In the genomic region with DNA sequence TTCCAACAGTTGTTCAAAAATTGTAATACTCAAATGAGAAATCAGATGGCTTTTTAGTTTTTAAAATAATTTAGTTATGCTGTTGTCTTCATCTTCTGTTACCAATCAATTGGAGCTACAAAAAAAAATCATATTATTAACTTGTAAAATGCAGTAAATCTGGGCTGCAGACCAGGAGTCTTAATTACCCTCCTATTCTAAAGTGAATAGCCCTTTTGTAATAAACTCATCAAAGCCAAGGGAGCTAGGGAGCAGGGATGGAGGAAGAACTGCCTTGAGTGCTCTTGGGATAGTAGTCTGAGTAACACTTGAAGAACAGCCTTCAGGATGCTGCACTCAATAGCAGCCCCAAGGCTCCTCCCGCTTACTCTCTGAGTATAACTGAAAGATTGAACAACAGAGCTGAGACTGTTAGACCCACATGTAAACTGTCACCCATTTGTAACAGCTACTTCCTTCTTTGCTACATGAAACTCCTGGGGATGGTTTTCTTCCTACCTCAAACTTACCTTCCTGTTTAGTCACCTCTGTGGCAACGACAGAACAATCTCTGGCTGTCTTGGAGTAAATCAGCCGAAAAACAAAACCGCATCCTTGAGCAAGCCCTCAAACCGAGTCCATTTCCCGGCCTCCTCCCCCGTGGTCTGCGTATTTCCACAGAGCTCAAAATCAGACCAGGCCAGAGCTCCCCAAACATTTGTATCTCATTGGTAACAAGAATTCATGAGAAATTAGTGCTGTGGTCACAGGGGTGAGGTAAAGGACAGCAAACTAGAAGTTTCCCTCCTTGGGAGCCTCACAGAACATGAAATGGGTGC, we compare ENCODE assay signal across 8 cellular contexts. TPM values are rescaled to one million over a fixed set of nuclear protein-coding genes. Genes with fewer than 3 reads are reported as not detected.
A peak's percentile ranks its signal among the peaks of the same experiment; 100 is the strongest.
DNase-seq lines count a peak whose midpoint lies in the region; ATAC-seq and TF ChIP-seq lines count a peak whose summit lies in the region.

No MANE protein-coding gene starts in this region.

- H3K27me3 Mint-ChIP-seq in osteocyte (ENCODE audit: unreplicated experiment) = no peaks in the 10 kb centered on the region

- no peaks in the 10 kb centered on the region for H3K79me2 ChIP-seq in PC-9 (ENCODE audit: low read depth)
- no peaks in the 10 kb centered on the region for H3K79me2 ChIP-seq in trophoblast cell (ENCODE audit: control insufficient read depth, insufficient read depth, low read length, poor library complexity)

- H3K4me3 ChIP-seq in PC-9 = peak overlapping the region; percentile 28; the same call in 1 of the 2 replicates
- no peak overlapping the region for H3K4me3 ChIP-seq in trophoblast cell (ENCODE audit: low read depth, low read length)

- H2BK12ac ChIP-seq in trophoblast cell (ENCODE audit: low read length) = no peak overlapping the region

- no CpG with 5 or more reads among the region's 8 CpGs for WGBS in trophoblast cell (ENCODE audit: extremely low coverage, insufficient coverage, insufficient read length)

- H2AFZ ChIP-seq in PC-9 = peak overlapping the region; percentile 10; the same call in 1 of the 2 replicates
- no peak overlapping the region for H2AFZ ChIP-seq in trophoblast cell (ENCODE audit: insufficient read depth, low read length, poor library complexity)

- H3F3A ChIP-seq in PC-9 (ENCODE audit: insufficient read depth, low read depth) = peaks cover 81% of the 10 kb centered on the region

- H4K12ac ChIP-seq in trophoblast cell (ENCODE audit: low read depth, low read length) = no peak overlapping the region

- H3K9me2 ChIP-seq in PC-9 (ENCODE audit: insufficient read depth) = no peaks in the 10 kb centered on the region; the same call in 1 of the 2 replicates

- H3K27ac ChIP-seq in PC-9 = peak overlapping the region; percentile 98
- H3K27ac ChIP-seq in trophoblast cell (ENCODE audit: low read depth, low read length) = no peak overlapping the region

- H3K36me3 Mint-ChIP-seq in activated naive CD4-positive, alpha-beta T cell treated with anti-CD3 and anti-CD28 coated beads, Interleukin-2, amount 50 U/mL, for 72 hours = peaks cover 0 to 20% of the 10 kb centered on the region in 2 donors
- H3K36me3 Mint-ChIP-seq in osteocyte (ENCODE audit: unreplicated experiment) = peaks cover 3% of the 10 kb centered on the region

- H2BK120ac ChIP-seq in trophoblast cell (ENCODE audit: insufficient read depth, low read length, poor library complexity) = no peak overlapping the region

- no peak overlapping the region for H3K18ac ChIP-seq in trophoblast cell (ENCODE audit: low read length)

- H3K4me2 ChIP-seq in PC-9 (peak overlapping the region; percentile 69), trophoblast cell (ENCODE audit: low read length) (no peak overlapping the region)

- no peaks in the 10 kb centered on the region for H3K79me1 ChIP-seq in trophoblast cell (ENCODE audit: low read length)

- H3K9me3 ChIP-seq in PC-9 (ENCODE audit: insufficient read depth, low read depth) (peaks cover 7% of the 10 kb centered on the region; the same call in 1 of the 2 replicates), trophoblast cell (ENCODE audit: insufficient read depth, low read depth, low read length) (no peaks in the 10 kb centered on the region)

- no peak overlapping the region for H3K4ac ChIP-seq in trophoblast cell (ENCODE audit: low read depth, low read length)

- H4K8ac ChIP-seq in trophoblast cell (ENCODE audit: low read depth, low read length) = no peak overlapping the region

- no peak for TF ChIP-seq CTCF in PC-9 (conservative IDR thresholded peaks at IDR 0.05)
- no peak for TF ChIP-seq CTCF in osteocyte (IDR thresholded peaks at IDR 0.05)

- H3K27ac Mint-ChIP-seq in activated naive CD4-positive, alpha-beta T cell treated with anti-CD3 and anti-CD28 coated beads, Interleukin-2, amount 50 U/mL, for 72 hours = peak overlapping the region; percentile 84 to 98
- H3K27ac Mint-ChIP-seq in osteocyte (ENCODE audit: unreplicated experiment) = no peak overlapping the region

- H3K4me1 Mint-ChIP-seq in osteocyte (ENCODE audit: unreplicated experiment) = peaks cover 11% of the 10 kb centered on the region

- H2BK5ac ChIP-seq in trophoblast cell (ENCODE audit: low read depth, low read length, poor library complexity) = no peak overlapping the region

- H2AK5ac ChIP-seq in trophoblast cell (ENCODE audit: low read length) = no peak overlapping the region

- H3K27me3 ChIP-seq in PC-9 (ENCODE audit: insufficient read depth, low read depth) (no peaks in the 10 kb centered on the region), trophoblast cell (ENCODE audit: insufficient read depth, low read length) (no peaks in the 10 kb centered on the region)

- peak; percentile 69 to 100 for DNase-seq in PC-9
- peak; percentile 59 to 73 for DNase-seq in activated naive CD4-positive, alpha-beta T cell treated with anti-CD3 and anti-CD28 coated beads, Interleukin-2, amount 50 U/mL, for 72 hours (ENCODE audit: low spot score in 2 of 2)
- peak; percentile 9 to 24 for DNase-seq in trophoblast cell
- no peak for DNase-seq in NCI-H446 treated with DMSO at 0.1 percent for 48 hours (lab: John Stamatoyannopoulos, UW)
- DNase-seq in osteocyte (ENCODE audit: extremely low spot score, unreplicated experiment) = no peak
- DNase-seq in iPS-NIHi7 (ENCODE audit: extremely low spot score) = no peak

- no peaks in the 10 kb centered on the region for H4K20me1 ChIP-seq in PC-9 (ENCODE audit: insufficient read depth)

- H3K9ac ChIP-seq in trophoblast cell (ENCODE audit: low read length) = no peak overlapping the region

- POLR2A ChIA-PET in PC-9 (lab: Charles Lee; ENCODE audit: unreplicated experiment) = interaction anchor here (0.6 to 0.7 kb wide), 4 partner anchors 56 to 1483 kb away, joined by 3 to 6 read pairs (median 4); a partner anchor contains a TSS

- H3K4me3 Mint-ChIP-seq in osteocyte (ENCODE audit: unreplicated experiment) = no peak overlapping the region

- ATAC-seq in GM18520 (IDR thresholded peaks at IDR 0.05; ENCODE audit: unreplicated experiment) = peak; percentile 70
- ATAC-seq in HG02852 (IDR thresholded peaks at IDR 0.05; ENCODE audit: unreplicated experiment) = peak; percentile 71
- peak; percentile 91 to 94 for ATAC-seq in activated naive CD4-positive, alpha-beta T cell treated with anti-CD3 and anti-CD28 coated beads, Interleukin-2, amount 50 U/mL, for 72 hours

- intact Hi-C loops in PC-9 (cut with micrococcal nuclease; ENCODE audit: unreplicated experiment) = loop anchor here (5.0 kb wide), 1 partner anchor 542 kb away; no protein-coding TSS in a partner anchor

- BruUV-seq in PC-9 (replicated peaks; lab: Mats Ljungman, UMichigan) = no TSS peak

- H3K4me1 ChIP-seq in PC-9 (replicated peaks; ENCODE audit: insufficient read depth) (peaks cover 77% of the 10 kb centered on the region), trophoblast cell (ENCODE audit: control insufficient read depth in 1 of 2, insufficient read depth in 2 of 2, low read length in 2 of 2) (no peaks in the 10 kb centered on the region)

- H3K9me3 Mint-ChIP-seq in activated naive CD4-positive, alpha-beta T cell treated with anti-CD3 and anti-CD28 coated beads, Interleukin-2, amount 50 U/mL, for 72 hours = peaks cover 0 to 11% of the 10 kb centered on the region in 2 donors
- H3K9me3 Mint-ChIP-seq in osteocyte (ENCODE audit: unreplicated experiment) = no peaks in the 10 kb centered on the region

- no peak overlapping the region for H3K14ac ChIP-seq in trophoblast cell (ENCODE audit: low read length)

- no peak overlapping the region for H3K23ac ChIP-seq in trophoblast cell (ENCODE audit: low read length)

- H3K36me3 ChIP-seq in PC-9 (ENCODE audit: low read depth) (peaks cover 32% of the 10 kb centered on the region), trophoblast cell (ENCODE audit: control insufficient read depth in 1 of 2, insufficient read depth in 2 of 2, low read length in 2 of 2) (no peaks in the 10 kb centered on the region)

- no peak overlapping the region for H4K91ac ChIP-seq in trophoblast cell (ENCODE audit: low read depth, low read length)

- CTCF ChIA-PET in PC-9 (lab: Charles Lee) = interaction anchor here (0.6 kb wide), 1 partner anchor 10 kb away, joined by 5 read pairs; no protein-coding TSS in a partner anchor

RNA-seq across cellular contexts. Expression of a gene that starts 55.9 kb away (rescaled TPM):
- total RNA-seq in PC-9 (2021) = 15.9 and 23.6 TPM in 2 replicates
- 10 to 100 TPM in 1 of 2 donors, 1 to 10 TPM in 1; 8.3 to 12.7 TPM for total RNA-seq in activated naive CD4-positive, alpha-beta T cell treated with anti-CD3 and anti-CD28 coated beads, Interleukin-2, amount 50 U/mL, for 72 hours
- 13.6 and 14.0 TPM in 2 replicates for polyA plus RNA-seq in trophoblast cell (2013)
- total RNA-seq in osteocyte = 11.0 and 11.1 TPM in 2 replicates

Comparison
In these comparisons a context has a peak if more than half of its experiments do, and no peak if none do; other contexts are left out.
1. DNase-seq: peak in PC-9 (2 of 2), activated naive CD4-positive, alpha-beta T cell treated with anti-CD3 and anti-CD28 coated beads, Interleukin-2, amount 50 U/mL, for 72 hours (2 of 2) and trophoblast cell (2 of 2); none in NCI-H446 treated with DMSO at 0.1 percent for 48 hours (single experiment), osteocyte (single experiment) and iPS-NIHi7 (single experiment).
2. Peak in every context shown above with its lines, with median percentiles within 50 percentile points of each other: ATAC-seq.